12 cellular contexts compared by ENCODE assay signal in genomic region chr5:52840286-52841050, GRCh38. TPM values are rescaled to one million over a fixed set of nuclear protein-coding genes. Genes with fewer than 3 reads are reported as not detected.
A peak's percentile ranks its signal among the peaks of the same experiment; 100 is the strongest.
DNase-seq lines count a peak whose midpoint lies in the region; ATAC-seq and TF ChIP-seq lines count a peak whose summit lies in the region.
"Had no signal": no experiment of that assay in that cellular context is flagged by ENCODE, and none has a peak within 500 bp of the region (broad histone marks: within the 10 kb centered on the region; RNA-seq: fewer than 3 reads in every experiment).

No MANE protein-coding gene starts in this region.

- no peaks in the 10 kb centered on the region for H3K9me3 Mint-ChIP-seq in type B pancreatic cell
- H3K9me3 Mint-ChIP-seq: T-helper 1 cell treated with Interleukin-12 subunit alpha and Interleukin-12 subunit beta and Interleukin-4 antibody, amounts not matched to agents 30 μg/mL and 1 μg/mL, for 36 hours had no signal

- TF ChIP-seq CTCF in type B pancreatic cell (conservative IDR thresholded peaks at IDR 0.05), result no peak

- DNase-seq in NCI-H2107 treated with DMSO at 0.1 percent for 48 hours (lab: John Stamatoyannopoulos, UW; ENCODE audit: unreplicated experiment), result peak; percentile 21
- no peak for DNase-seq in NCI-H2107 (lab: John Stamatoyannopoulos, UW)
- peak; percentile 44 for DNase-seq in dedifferentiated amniotic fluid mesenchymal stem cell (ENCODE audit: extremely low spot score)
- DNase-seq in mesenchymal stem cell, result peak; percentile 74
- no peak for DNase-seq in type B pancreatic cell (ENCODE audit: extremely low spot score, unreplicated experiment)
- DNase-seq in activated CD4-positive, alpha-beta T cell treated with anti-CD3 and anti-CD28 coated beads, Interleukin-2, amount 50 U/mL, for 4 hours, result no peak
- DNase-seq: mucosa of descending colon, NCI-H187 treated with DMSO at 0.1 percent for 48 hours had no signal

- H2AK5ac ChIP-seq in mesenchymal stem cell (ENCODE audit: low read length, severe bottlenecking), result no peak overlapping the region

- H3K4me3 Mint-ChIP-seq in type B pancreatic cell, result peak overlapping the region; percentile 29
- H3K4me3 Mint-ChIP-seq: T-helper 1 cell treated with Interleukin-12 subunit alpha and Interleukin-12 subunit beta and Interleukin-4 antibody, amounts not matched to agents 30 μg/mL and 1 μg/mL, for 36 hours had no signal

- no peak overlapping the region for H2BK12ac ChIP-seq in mesenchymal stem cell (ENCODE audit: low read length in 2 of 2)

- H3K27me3 Mint-ChIP-seq in type B pancreatic cell, result no peaks in the 10 kb centered on the region

- H2BK15ac ChIP-seq in mesenchymal stem cell (ENCODE audit: low read depth, poor library complexity, severe bottlenecking), result no peak overlapping the region

- no peaks in the 10 kb centered on the region for H3K36me3 Mint-ChIP-seq in type B pancreatic cell

- no peak overlapping the region for H3K23ac ChIP-seq in mesenchymal stem cell (ENCODE audit: low read length in 2 of 2)

- no peak overlapping the region for H4K91ac ChIP-seq in mesenchymal stem cell (ENCODE audit: low read length)

- peaks cover 4% of the 10 kb centered on the region for H3K4me1 ChIP-seq in mesenchymal stem cell (ENCODE audit: control insufficient read depth, insufficient read depth, low read depth, low read length)

- H3K4me2 ChIP-seq in mesenchymal stem cell (ENCODE audit: low read length, poor library complexity, severe bottlenecking), result peak overlapping the region; percentile 17

- H3K36me3 ChIP-seq in mesenchymal stem cell (ENCODE audit: control insufficient read depth in 1 of 2, insufficient read depth in 2 of 2, low read depth in 1 of 2, low read length in 2 of 2), result no peaks in the 10 kb centered on the region

- no peak overlapping the region for H2BK120ac ChIP-seq in mesenchymal stem cell (ENCODE audit: low read depth, low read length)

- no peak overlapping the region for H3K9ac ChIP-seq in mesenchymal stem cell (ENCODE audit: low read length)

- H3K27me3 ChIP-seq in mesenchymal stem cell (ENCODE audit: control insufficient read depth in 1 of 2, insufficient read depth in 1 of 2, low read length in 2 of 2), result no peaks in the 10 kb centered on the region

- H3K27ac Mint-ChIP-seq in type B pancreatic cell, result no peak overlapping the region
- H3K27ac Mint-ChIP-seq: T-helper 1 cell treated with Interleukin-12 subunit alpha and Interleukin-12 subunit beta and Interleukin-4 antibody, amounts not matched to agents 30 μg/mL and 1 μg/mL, for 36 hours had no signal

- H3K79me1 ChIP-seq in mesenchymal stem cell (replicated peaks; ENCODE audit: low read length, poor library complexity, severe bottlenecking), result peaks cover 5% of the 10 kb centered on the region

- H3K4me3 ChIP-seq in mesenchymal stem cell (ENCODE audit: insufficient read depth in 1 of 2, low read depth in 1 of 2, low read length in 2 of 2), result no peak overlapping the region
- H3K4me3 ChIP-seq: mucosa of descending colon had no signal

- WGBS in mesenchymal stem cell, result 57% methylated on average over 8 of the region's 8 CpGs

- no peak overlapping the region for H3K18ac ChIP-seq in mesenchymal stem cell (ENCODE audit: low read depth in 1 of 2, low read length in 2 of 2)

- H3K4ac ChIP-seq in mesenchymal stem cell (ENCODE audit: low read depth in 1 of 2, low read length in 2 of 2), result peak overlapping the region in 1 of 2 experiments; percentile 68

- ATAC-seq in GM21515 (IDR thresholded peaks at IDR 0.05; ENCODE audit: unreplicated experiment) (no peak), HG03571 (IDR thresholded peaks at IDR 0.05; ENCODE audit: unreplicated experiment) (no peak)
- ATAC-seq: mucosa of descending colon had no signal

- peaks cover 21% of the 10 kb centered on the region for H3K4me1 Mint-ChIP-seq in type B pancreatic cell (ENCODE audit: unreplicated experiment)

- H3K27ac ChIP-seq in mesenchymal stem cell (ENCODE audit: low read length, poor library complexity, severe bottlenecking), result peak overlapping the region; percentile 47
- H3K27ac ChIP-seq: epithelial cell of prostate had no signal

- no peak overlapping the region for H2AFZ ChIP-seq in mesenchymal stem cell (ENCODE audit: low read depth, low read length)

- no peak overlapping the region for H4K8ac ChIP-seq in mesenchymal stem cell (ENCODE audit: low read length)

- H2BK5ac ChIP-seq in mesenchymal stem cell (ENCODE audit: low read depth, low read length, poor library complexity, severe bottlenecking), result no peak overlapping the region

- H3K9me3 ChIP-seq in mesenchymal stem cell (ENCODE audit: control insufficient read depth, low read length), result no peaks in the 10 kb centered on the region
- H3K9me3 ChIP-seq: mucosa of descending colon had no signal

- no peak overlapping the region for H3K14ac ChIP-seq in mesenchymal stem cell (ENCODE audit: low read length in 2 of 2)

RNA-seq across cellular contexts. Expression of gene ITGA1, which starts 52.8 kb away (rescaled TPM):
- 202 TPM for polyA plus RNA-seq in mesenchymal stem cell (2013, experiment 1 of 2)
- polyA plus RNA-seq in mesenchymal stem cell (2013, experiment 2 of 2), result 199 TPM
- total RNA-seq in type B pancreatic cell (ENCODE audit: low replicate concordance), result 12.0 and 17.0 TPM in 2 replicates

RNA-seq across cellular contexts. Expression of gene PELO, which starts 52.8 kb away (rescaled TPM):
- polyA plus RNA-seq in mesenchymal stem cell (2013, experiment 1 of 2), result 37.4 TPM
- polyA plus RNA-seq in mesenchymal stem cell (2013, experiment 2 of 2), result 35.7 TPM
- total RNA-seq in type B pancreatic cell (ENCODE audit: low replicate concordance), result 18.0 and 19.0 TPM in 2 replicates

Comparison
In these comparisons a context has a peak if more than half of its experiments do, and no peak if none do; other contexts are left out.
1. DNase-seq: peak in NCI-H2107 treated with DMSO at 0.1 percent for 48 hours (single experiment), dedifferentiated amniotic fluid mesenchymal stem cell (single experiment) and mesenchymal stem cell (single experiment); none in NCI-H2107 (single experiment), type B pancreatic cell (single experiment) and activated CD4-positive, alpha-beta T cell treated with anti-CD3 and anti-CD28 coated beads, Interleukin-2, amount 50 U/mL, for 4 hours (0 of 2).